Comparison of ENCODE assay signal across 22 cellular contexts in genomic region chr3:56282341-56282740, GRCh38.
"Had no signal": no experiment of that assay in that cellular context is flagged by ENCODE, and none has a peak within 500 bp of the region (broad histone marks: within the 10 kb centered on the region; RNA-seq: fewer than 3 reads in every experiment).

No MANE protein-coding gene starts in this region.

- H3K27ac ChIP-seq: adrenal gland, brain microvascular endothelial cell, right lobe of liver, skin epidermis, thoracic aorta, VCaP had no signal

- H3K4me3 ChIP-seq: adrenal gland, mucosa of descending colon, right lobe of liver, skin epidermis, thoracic aorta had no signal

- ATAC-seq: effector memory CD8-positive, alpha-beta T cell; esophagus mucosa; left ventricle myocardium superior; mucosa of descending colon; right lobe of liver; stimulated activated effector memory CD8-positive, alpha-beta T cell treated with anti-CD3 and anti-CD28 coated beads, Interleukin-12 subunit alpha, Interleukin-12 subunit beta, amount 100 ng/mL, for 72 hours had no signal

- H3K27me3 ChIP-seq: adrenal gland, brain microvascular endothelial cell, right lobe of liver had no signal

- H3K36me3 ChIP-seq: adrenal gland, brain microvascular endothelial cell, right lobe of liver, thoracic aorta had no signal

- DNase-seq: activated CD4-positive, alpha-beta T cell treated with anti-CD3 and anti-CD28 coated beads for 4 hours; activated CD4-positive, alpha-beta T cell treated with anti-CD3 and anti-CD28 coated beads, Interleukin-2, amount 50 U/mL, for 4 hours; activated effector memory CD4-positive, alpha-beta T cell treated with Interleukin-2 at 50 U/mL for 16 hours; activated naive CD4-positive, alpha-beta T cell treated with Interleukin-2 at 50 U/mL for 16 hours; activated T-cell treated with anti-CD3 and anti-CD28 coated beads for 4 hours; adrenal gland; aorta; brain microvascular endothelial cell; caudate nucleus; cortex of kidney; effector memory CD8-positive, alpha-beta T cell; islet precursor cell; left ventricle myocardium superior; mucosa of descending colon; right lobe of liver; stimulated activated CD4-positive, alpha-beta T cell treated with anti-CD3 and anti-CD28 coated beads, Interleukin-4, amount 100 ng/mL, for 24 hours; T-helper 9 cell had no signal

- H3K4me1 ChIP-seq: adrenal gland, right lobe of liver had no signal

- H3K9me3 ChIP-seq: adrenal gland, mucosa of descending colon, right lobe of liver, thoracic aorta had no signal
